ENCODE assay signal across 8 cellular contexts in the genomic region with DNA sequence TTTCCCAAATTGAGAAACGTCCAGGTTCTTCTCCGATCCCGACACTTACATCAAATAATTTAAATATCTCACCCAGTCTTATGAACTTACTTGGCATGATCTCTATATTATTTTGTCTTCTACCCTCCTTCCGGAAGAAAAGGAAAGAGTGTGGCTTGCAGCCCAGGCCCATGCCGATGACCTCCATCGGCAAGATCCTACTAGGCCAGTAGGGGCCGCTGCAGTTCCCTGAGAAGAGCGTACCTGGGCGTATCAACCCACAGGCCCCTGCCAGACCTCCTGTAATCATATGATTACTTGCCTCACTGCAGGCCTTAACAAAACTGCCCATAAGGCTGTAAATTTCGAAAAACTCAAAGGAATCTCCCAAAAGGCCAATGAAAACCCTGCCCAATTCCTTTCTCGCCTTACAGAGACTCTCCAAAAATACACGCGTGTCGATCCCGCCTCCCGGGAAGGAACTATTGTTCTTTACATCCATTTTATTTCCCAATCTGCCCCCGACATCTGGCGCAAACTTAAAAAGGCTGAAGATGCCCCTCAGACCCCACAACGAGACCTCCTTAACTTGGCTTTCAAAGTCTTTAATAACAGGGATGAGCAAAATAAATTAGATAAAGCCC.
DNase-seq lines count a peak whose midpoint lies in the region; ATAC-seq, FAIRE-seq and TF ChIP-seq lines count a peak whose summit lies in the region.

No MANE protein-coding gene starts in this region.

- no peaks in the 10 kb centered on the region for H3K27me3 ChIP-seq in pancreas
- H3K27me3 ChIP-seq in thymus (ENCODE audit: control insufficient read depth, insufficient read depth): no peaks in the 10 kb centered on the region

- peak; percentile 98 to 100 (median 99) for ATAC-seq in pancreas

- TF ChIP-seq CTCF in 22Rv1 (IDR thresholded peaks at IDR 0.05) (peak; percentile 96), RWPE1 (conservative IDR thresholded peaks at IDR 0.05; ENCODE audit: low read depth) (peak; percentile 82), pancreas (IDR thresholded peaks at IDR 0.05) (peak; percentile 69 to 81 (median 74))

- H3K4me3 ChIP-seq in pancreas: peak overlapping the region in 1 of 4 donors; percentile 10
- H3K4me3 ChIP-seq in thymus (ENCODE audit: low read length): peak overlapping the region; percentile 10

- DNase-seq in GM18507 (ENCODE audit: extremely low spot score, insufficient read length, low read depth) (peak; percentile 74), LHCN-M2 (ENCODE audit: low read depth) (peak; percentile 73), RWPE1 (ENCODE audit: low spot score) (peak; percentile 90), globus pallidus (ENCODE audit: low spot score) (peak; percentile 73), pancreas (peak; percentile 78 to 94 (median 90))
- DNase-seq in activated naive CD4-positive, alpha-beta T cell (lab: John Stamatoyannopoulos, UW): peak; percentile 8 to 74 (median 48)

- FAIRE-seq in GM18507 (lab: Jason Lieb, UNC) (peak; percentile 84), pancreas (lab: Jason Lieb, UNC) (peak; percentile 70)

- H3K36me3 ChIP-seq in pancreas (peaks cover 0 to 3% (median 0%) of the 10 kb centered on the region in 3 donors), thymus (ENCODE audit: control insufficient read depth, insufficient read depth) (no peaks in the 10 kb centered on the region)

- H3K9me3 ChIP-seq in pancreas: no peaks in the 10 kb centered on the region
- no peaks in the 10 kb centered on the region for H3K9me3 ChIP-seq in thymus (ENCODE audit: control insufficient read depth)

- H3K27ac ChIP-seq in 22Rv1: peak overlapping the region; percentile 31
- H3K27ac ChIP-seq in RWPE1: peak overlapping the region; percentile 28; the same call in 1 of the 2 replicates
- H3K27ac ChIP-seq in pancreas: no peak overlapping the region
- H3K27ac ChIP-seq in thymus (ENCODE audit: low read depth): no peak overlapping the region

- H3K4me1 ChIP-seq in pancreas (no peaks in the 10 kb centered on the region), thymus (ENCODE audit: control insufficient read depth, insufficient read depth, low read length) (no peaks in the 10 kb centered on the region)

- 37 to 40% methylated on average over 19 of the region's 19 CpGs for WGBS in pancreas, 2 donors
- WGBS in thymus: 52% methylated on average over 19 of the region's 19 CpGs

- POLR2A ChIA-PET in RWPE1 (lab: Yijun Ruan, JAX; ENCODE audit: low non-redundant PET): no interaction called here

- CTCF ChIA-PET in RWPE1 (lab: Yijun Ruan, JAX): interaction anchor here (0.5 to 1.8 kb wide), 5 partner anchors 10 to 81 kb away, joined by 3 to 6 read pairs (median 4); no protein-coding TSS in a partner anchor

- intact Hi-C loops in pancreas (cut with DNase I): loop anchor here in 1 of 3 donors (2.0 kb wide), 1 partner anchor 79 kb away; no protein-coding TSS in a partner anchor

Comparison
In these comparisons a context has a peak if more than half of its experiments do, and no peak if none do; other contexts are left out.
1. H3K27ac ChIP-seq: peak in 22Rv1 (single experiment) and RWPE1 (single experiment); none in pancreas (0 of 4) and thymus (single experiment).
2. Peak in every context shown above with its lines, with median percentiles within 50 percentile points of each other: CTCF ChIP-seq and DNase-seq.